ENCODE assay signal across 32 cellular contexts in genomic region chr3:59093521-59093920, GRCh38. TPM values are rescaled to one million over a fixed set of nuclear protein-coding genes. Genes with fewer than 3 reads are reported as not detected.
"Had no signal": no experiment of that assay in that cellular context is flagged by ENCODE, and none has a peak within 500 bp of the region (broad histone marks: within the 10 kb centered on the region; RNA-seq: fewer than 3 reads in every experiment).

No MANE protein-coding gene starts in this region.

- H3K4me1 ChIP-seq: adrenal gland, body of pancreas, colonic mucosa had no signal

- DNase-seq: activated CD4-positive, alpha-beta memory T cell treated with anti-CD3 and anti-CD28 coated beads, Interleukin-2, amount 10 ng/mL, durations not matched to agents 7 days and 5 days; activated CD4-positive, alpha-beta T cell treated with anti-CD3 and anti-CD28 coated beads for 1 hour; activated CD4-positive, alpha-beta T cell treated with anti-CD3 and anti-CD28 coated beads for 4 hours; activated CD4-positive, alpha-beta T cell treated with anti-CD3 and anti-CD28 coated beads, Interleukin-2, amount 10 ng/mL, durations not matched to agents 7 days and 5 days; activated CD4-positive, alpha-beta T cell treated with anti-CD3 and anti-CD28 coated beads, Interleukin-2, amount 50 U/mL, for 4 hours; activated CD8-positive, alpha-beta memory T cell treated with anti-CD3 and anti-CD28 coated beads, Interleukin-2, amount 50 U/mL, for 48 hours; activated gamma-delta T cell; activated naive CD4-positive, alpha-beta T cell treated with anti-CD3 and anti-CD28 coated beads, Interleukin-2, amount 50 U/mL, for 16 hours; activated naive CD4-positive, alpha-beta T cell treated with Interleukin-2 at 50 U/mL for 16 hours; activated naive CD8-positive, alpha-beta T cell treated with anti-CD3 and anti-CD28 coated beads for 36 hours; activated naive CD8-positive, alpha-beta T cell treated with anti-CD3 and anti-CD28 coated beads, Interleukin-2, amount 50 U/mL, for 24 hours; activated T-cell treated with anti-CD3 and anti-CD28 coated beads for 4 hours; activated T-cell treated with anti-CD3 and anti-CD28 coated beads, Interleukin-2, amount 50 U/mL, for 24 hours; activated T-cell treated with anti-CD3 and anti-CD28 coated beads, Interleukin-2, amount 50 U/mL, for 72 hours; adrenal gland; amygdala; aorta; body of pancreas; central memory CD4-positive, alpha-beta T cell; cerebellar nuclear complex; colonic mucosa; dorsolateral prefrontal cortex; effector memory CD4-positive, alpha-beta T cell; endodermal cell; foreskin fibroblast; head of caudate nucleus; T-helper 2 cell had no signal

- H3K4me1 Mint-ChIP-seq: activated CD4-positive, alpha-beta memory T cell treated with anti-CD3 and anti-CD28 coated beads, Interleukin-2, amount 10 ng/mL, durations not matched to agents 7 days and 5 days; activated CD4-positive, alpha-beta T cell treated with anti-CD3 and anti-CD28 coated beads, Interleukin-2, amount 10 ng/mL, durations not matched to agents 7 days and 5 days; activated naive CD8-positive, alpha-beta T cell treated with anti-CD3 and anti-CD28 coated beads for 36 hours; activated naive CD8-positive, alpha-beta T cell treated with anti-CD3 and anti-CD28 coated beads, Interleukin-2, amount 50 U/mL, for 24 hours; WTC11 had no signal

- H3K27me3 Mint-ChIP-seq: activated naive CD8-positive, alpha-beta T cell treated with anti-CD3 and anti-CD28 coated beads, Interleukin-2, amount 50 U/mL, for 24 hours; dendritic cell treated with granulocyte-macrophage colony-stimulating factor and Interleukin-4, amounts not matched to agents 40 ng/mL and 50 ng/mL, for 4 days had no signal

- H3K4me3 Mint-ChIP-seq: activated CD4-positive, alpha-beta memory T cell treated with anti-CD3 and anti-CD28 coated beads, Interleukin-2, amount 10 ng/mL, durations not matched to agents 7 days and 5 days; activated CD4-positive, alpha-beta T cell treated with anti-CD3 and anti-CD28 coated beads, Interleukin-2, amount 10 ng/mL, durations not matched to agents 7 days and 5 days; activated naive CD8-positive, alpha-beta T cell treated with anti-CD3 and anti-CD28 coated beads for 36 hours; activated naive CD8-positive, alpha-beta T cell treated with anti-CD3 and anti-CD28 coated beads, Interleukin-2, amount 50 U/mL, for 24 hours; activated T-cell treated with anti-CD3 and anti-CD28 coated beads, Interleukin-2, amount 50 U/mL, for 24 hours; activated T-cell treated with anti-CD3 and anti-CD28 coated beads, Interleukin-2, amount 50 U/mL, for 72 hours; dendritic cell treated with granulocyte-macrophage colony-stimulating factor and Interleukin-4, amounts not matched to agents 40 ng/mL and 50 ng/mL, for 4 days; endodermal cell; WTC11 had no signal

- ATAC-seq: activated naive CD8-positive, alpha-beta T cell treated with anti-CD3 and anti-CD28 coated beads, Interleukin-2, amount 50 U/mL, for 24 hours; activated T-cell treated with anti-CD3 and anti-CD28 coated beads, Interleukin-2, amount 50 U/mL, for 72 hours; body of pancreas; esophagus mucosa; WTC11 had no signal

- H3K36me3 Mint-ChIP-seq: activated naive CD8-positive, alpha-beta T cell treated with anti-CD3 and anti-CD28 coated beads for 36 hours; WTC11 had no signal

- H3K36me3 ChIP-seq: adrenal gland, cardiac muscle cell, colonic mucosa had no signal

- H3K27ac ChIP-seq: adrenal gland, body of pancreas, cardiac muscle cell, colonic mucosa, dorsolateral prefrontal cortex, VCaP had no signal

- H3K27me3 ChIP-seq: adrenal gland, body of pancreas, colonic mucosa, dorsolateral prefrontal cortex had no signal

- H3K4me3 ChIP-seq: adrenal gland, body of pancreas, cardiac muscle cell, colonic mucosa, dorsolateral prefrontal cortex had no signal

- H3K9me3 ChIP-seq: adrenal gland, body of pancreas, colonic mucosa had no signal

- H3K9me3 Mint-ChIP-seq: activated CD4-positive, alpha-beta memory T cell treated with anti-CD3 and anti-CD28 coated beads, Interleukin-2, amount 10 ng/mL, durations not matched to agents 7 days and 5 days; activated CD4-positive, alpha-beta T cell treated with anti-CD3 and anti-CD28 coated beads, Interleukin-2, amount 10 ng/mL, durations not matched to agents 7 days and 5 days had no signal

- H3K27ac Mint-ChIP-seq: activated CD4-positive, alpha-beta memory T cell treated with anti-CD3 and anti-CD28 coated beads, Interleukin-2, amount 10 ng/mL, durations not matched to agents 7 days and 5 days; activated CD4-positive, alpha-beta T cell treated with anti-CD3 and anti-CD28 coated beads, Interleukin-2, amount 10 ng/mL, durations not matched to agents 7 days and 5 days; activated naive CD8-positive, alpha-beta T cell treated with anti-CD3 and anti-CD28 coated beads for 36 hours; activated naive CD8-positive, alpha-beta T cell treated with anti-CD3 and anti-CD28 coated beads, Interleukin-2, amount 50 U/mL, for 24 hours; activated T-cell treated with anti-CD3 and anti-CD28 coated beads, Interleukin-2, amount 50 U/mL, for 24 hours; activated T-cell treated with anti-CD3 and anti-CD28 coated beads, Interleukin-2, amount 50 U/mL, for 72 hours; dendritic cell treated with granulocyte-macrophage colony-stimulating factor and Interleukin-4, amounts not matched to agents 40 ng/mL and 50 ng/mL, for 4 days; endodermal cell; WTC11 had no signal

RNA-seq across cellular contexts. Expression of gene CFAP20DC, which starts 43.7 kb away (rescaled TPM):
- polyA plus RNA-seq: aorta had no signal
